In genomic region chr3:58000713-58001467, GRCh38 we compare ENCODE assay signal across 22 cellular contexts. TPM values are rescaled to one million over a fixed set of nuclear protein-coding genes. Genes with fewer than 3 reads are reported as not detected.
DNase-seq lines count a peak whose midpoint lies in the region; ATAC-seq, FAIRE-seq and TF ChIP-seq lines count a peak whose summit lies in the region.
"Had no signal": no experiment of that assay in that cellular context is flagged by ENCODE, and none has a peak within 500 bp of the region (broad histone marks: within the 10 kb centered on the region; RNA-seq: fewer than 3 reads in every experiment).

No MANE protein-coding gene starts in this region.

- peaks cover 17% of the 10 kb centered on the region for H3K4me1 ChIP-seq in astrocyte (ENCODE audit: insufficient read depth, low read length)
- H3K4me1 ChIP-seq in transverse colon: peaks cover 11 to 42% (median 20%) of the 10 kb centered on the region in 4 donors
- H3K4me1 ChIP-seq: BLaER1 had no signal

- DNase-seq in T-helper 1 cell (no peak), astrocyte (ENCODE audit: low read depth) (no peak), left colon (peak; percentile 71 to 76), transverse colon (peak; percentile 66), Kasumi-1 (lab: John Stamatoyannopoulos, UW) (no peak)
- DNase-seq: activated CD8-positive, alpha-beta T cell treated with anti-CD3 and anti-CD28 coated beads for 36 hours; activated naive CD4-positive, alpha-beta T cell treated with anti-CD3 and anti-CD28 coated beads for 36 hours; central memory CD4-positive, alpha-beta T cell; left cardiac atrium; MG63; midbrain; NCI-H1417 treated with DMSO at 0.1 percent for 48 hours; NCI-H748 treated with DMSO at 0.1 percent for 48 hours had no signal

- H3K9ac ChIP-seq in astrocyte (ENCODE audit: low read length): no peak overlapping the region
- H3K9ac ChIP-seq: BLaER1 had no signal

- no peak overlapping the region for H3K27ac ChIP-seq in astrocyte (ENCODE audit: low read depth, low read length)
- H3K27ac ChIP-seq in transverse colon: peak overlapping the region; percentile 51 to 86 (median 78)
- H3K27ac ChIP-seq: BLaER1, esophagus muscularis mucosa, spleen had no signal

- H3K9me3 ChIP-seq in astrocyte (ENCODE audit: insufficient read depth, low read depth, low read length) (no peaks in the 10 kb centered on the region), transverse colon (no peaks in the 10 kb centered on the region)
- H3K9me3 ChIP-seq: BLaER1, esophagus muscularis mucosa, MG63, spleen had no signal

- H3K36me3 ChIP-seq in astrocyte (ENCODE audit: insufficient read depth, low read length): no peaks in the 10 kb centered on the region
- H3K36me3 ChIP-seq in transverse colon: no peaks in the 10 kb centered on the region
- H3K36me3 ChIP-seq: BLaER1, esophagus muscularis mucosa, MG63, spleen had no signal

- no peak overlapping the region for H3K27ac Mint-ChIP-seq in T-helper 1 cell treated with Interleukin-12 subunit alpha and Interleukin-12 subunit beta and Interleukin-4 antibody, amounts not matched to agents 30 μg/mL and 1 μg/mL, for 36 hours
- H3K27ac Mint-ChIP-seq in astrocyte (ENCODE audit: unreplicated experiment): no peak overlapping the region
- H3K27ac Mint-ChIP-seq: activated CD8-positive, alpha-beta T cell treated with anti-CD3 and anti-CD28 coated beads for 36 hours; activated naive CD4-positive, alpha-beta T cell treated with anti-CD3 and anti-CD28 coated beads for 36 hours had no signal

- H2AFZ ChIP-seq in astrocyte (ENCODE audit: low read depth, low read length): no peak overlapping the region

- H3K4me3 ChIP-seq in astrocyte (ENCODE audit: insufficient read depth, low read depth, low read length): no peak overlapping the region
- no peak overlapping the region for H3K4me3 ChIP-seq in transverse colon
- H3K4me3 ChIP-seq: BLaER1, esophagus muscularis mucosa, MG63, spleen had no signal

- no peaks in the 10 kb centered on the region for H3K9me3 Mint-ChIP-seq in T-helper 1 cell treated with Interleukin-12 subunit alpha and Interleukin-12 subunit beta and Interleukin-4 antibody, amounts not matched to agents 30 μg/mL and 1 μg/mL, for 36 hours
- no peaks in the 10 kb centered on the region for H3K9me3 Mint-ChIP-seq in astrocyte (ENCODE audit: unreplicated experiment)
- H3K9me3 Mint-ChIP-seq: activated CD8-positive, alpha-beta T cell treated with anti-CD3 and anti-CD28 coated beads for 36 hours; activated naive CD4-positive, alpha-beta T cell treated with anti-CD3 and anti-CD28 coated beads for 36 hours had no signal

- in situ Hi-C loops in transverse colon (cut with MboI; ENCODE audit: low pct_ligation_motif_present in 1 of 4, low pct_unique_long_range_greater_than_20kb in 1 of 4, low sequenced_read_pairs in 3 of 4): no loop called here

- H3K27me3 Mint-ChIP-seq in T-helper 1 cell treated with Interleukin-12 subunit alpha and Interleukin-12 subunit beta and Interleukin-4 antibody, amounts not matched to agents 30 μg/mL and 1 μg/mL, for 36 hours (ENCODE audit: low read depth): no peaks in the 10 kb centered on the region
- H3K27me3 Mint-ChIP-seq in astrocyte (ENCODE audit: low read depth, unreplicated experiment): no peaks in the 10 kb centered on the region
- H3K27me3 Mint-ChIP-seq: activated CD8-positive, alpha-beta T cell treated with anti-CD3 and anti-CD28 coated beads for 36 hours had no signal

- FAIRE-seq in astrocyte (lab: Jason Lieb, UNC): no peak
- FAIRE-seq: A204.1, D721Med had no signal

- H3K4me2 ChIP-seq in astrocyte (ENCODE audit: low read length): peak overlapping the region; percentile 0
- H3K4me2 ChIP-seq: BLaER1 had no signal

- intact Hi-C loops in left colon (cut with DNase I, micrococcal nuclease): loop anchor here in 1 of 2 donors (10.0 kb wide), 1 partner anchor 174 kb away; no protein-coding TSS in a partner anchor
- intact Hi-C loops in transverse colon (cut with DNase I; ENCODE audit: low total_unique reads): no loop called here

- TF ChIP-seq EP300 in transverse colon (IDR thresholded peaks at IDR 0.05; ENCODE audit: low read depth): no peak

- WGBS in transverse colon (ENCODE audit: low coverage in 1 of 2), 2 donors: 75 to 84% methylated on average over 4 to 5 of the region's 5 CpGs

- TF ChIP-seq CTCF in astrocyte (IDR thresholded peaks at IDR 0.05; ENCODE audit: insufficient read depth, low read depth, low read length): no peak
- no peak for TF ChIP-seq CTCF in transverse colon (IDR thresholded peaks at IDR 0.05)

- H3K27me3 ChIP-seq in astrocyte (ENCODE audit: insufficient read depth, low read length): no peaks in the 10 kb centered on the region
- no peaks in the 10 kb centered on the region for H3K27me3 ChIP-seq in transverse colon
- H3K27me3 ChIP-seq: BLaER1, esophagus muscularis mucosa, MG63, spleen had no signal

- no peaks in the 10 kb centered on the region for H3K36me3 Mint-ChIP-seq in T-helper 1 cell treated with Interleukin-12 subunit alpha and Interleukin-12 subunit beta and Interleukin-4 antibody, amounts not matched to agents 30 μg/mL and 1 μg/mL, for 36 hours (ENCODE audit: low read depth)
- H3K36me3 Mint-ChIP-seq in astrocyte (ENCODE audit: low read depth, unreplicated experiment): no peaks in the 10 kb centered on the region

- ATAC-seq in left colon: peak; percentile 60
- no peak for ATAC-seq in GM18517 (IDR thresholded peaks at IDR 0.05; ENCODE audit: unreplicated experiment)
- ATAC-seq in HG03139 (IDR thresholded peaks at IDR 0.05; ENCODE audit: unreplicated experiment): no peak
- ATAC-seq: activated CD4-positive, CD25-positive, alpha-beta regulatory T cell treated with anti-CD3 and anti-CD28 coated beads, Interleukin-2, amount 50 U/mL, for 24 hours; activated CD8-positive, alpha-beta T cell treated with anti-CD3 and anti-CD28 coated beads for 36 hours; left cardiac atrium had no signal

- H3K4me3 Mint-ChIP-seq in T-helper 1 cell treated with Interleukin-12 subunit alpha and Interleukin-12 subunit beta and Interleukin-4 antibody, amounts not matched to agents 30 μg/mL and 1 μg/mL, for 36 hours: peak overlapping the region; percentile 4
- no peak overlapping the region for H3K4me3 Mint-ChIP-seq in astrocyte (ENCODE audit: unreplicated experiment)
- H3K4me3 Mint-ChIP-seq: activated CD8-positive, alpha-beta T cell treated with anti-CD3 and anti-CD28 coated beads for 36 hours; activated naive CD4-positive, alpha-beta T cell treated with anti-CD3 and anti-CD28 coated beads for 36 hours had no signal

- TF ChIP-seq POLR2A in transverse colon (IDR thresholded peaks at IDR 0.05): peak; percentile 21

- peaks cover 20% of the 10 kb centered on the region for H3K4me1 Mint-ChIP-seq in T-helper 1 cell treated with Interleukin-12 subunit alpha and Interleukin-12 subunit beta and Interleukin-4 antibody, amounts not matched to agents 30 μg/mL and 1 μg/mL, for 36 hours (ENCODE audit: low read depth)
- H3K4me1 Mint-ChIP-seq in astrocyte (ENCODE audit: low read depth, unreplicated experiment): peaks cover 15% of the 10 kb centered on the region

- H3K79me2 ChIP-seq in astrocyte (ENCODE audit: insufficient read depth, low read length): no peaks in the 10 kb centered on the region

- no peaks in the 10 kb centered on the region for H4K20me1 ChIP-seq in astrocyte (ENCODE audit: insufficient read depth, low read length)
- H4K20me1 ChIP-seq: BLaER1 had no signal

RNA-seq across cellular contexts. Expression of gene FLNB, which starts 7.3 kb away (rescaled TPM):
- total RNA-seq in astrocyte: 434 and 521 TPM in 2 replicates
- total RNA-seq in left colon: 100 to 1,000 TPM; 410 to 585 TPM
- total RNA-seq in transverse colon: 100 to 1,000 TPM; 282 to 707 (median 563) TPM

Comparison
In these comparisons a context has a peak if more than half of its experiments do, and no peak if none do; other contexts are left out.
1. DNase-seq: peak in left colon (2 of 2) and transverse colon (single experiment); none in T-helper 1 cell (0 of 5), astrocyte (single experiment) and Kasumi-1 (0 of 2).